1 cellular context compared by ENCODE assay signal in the genomic region with DNA sequence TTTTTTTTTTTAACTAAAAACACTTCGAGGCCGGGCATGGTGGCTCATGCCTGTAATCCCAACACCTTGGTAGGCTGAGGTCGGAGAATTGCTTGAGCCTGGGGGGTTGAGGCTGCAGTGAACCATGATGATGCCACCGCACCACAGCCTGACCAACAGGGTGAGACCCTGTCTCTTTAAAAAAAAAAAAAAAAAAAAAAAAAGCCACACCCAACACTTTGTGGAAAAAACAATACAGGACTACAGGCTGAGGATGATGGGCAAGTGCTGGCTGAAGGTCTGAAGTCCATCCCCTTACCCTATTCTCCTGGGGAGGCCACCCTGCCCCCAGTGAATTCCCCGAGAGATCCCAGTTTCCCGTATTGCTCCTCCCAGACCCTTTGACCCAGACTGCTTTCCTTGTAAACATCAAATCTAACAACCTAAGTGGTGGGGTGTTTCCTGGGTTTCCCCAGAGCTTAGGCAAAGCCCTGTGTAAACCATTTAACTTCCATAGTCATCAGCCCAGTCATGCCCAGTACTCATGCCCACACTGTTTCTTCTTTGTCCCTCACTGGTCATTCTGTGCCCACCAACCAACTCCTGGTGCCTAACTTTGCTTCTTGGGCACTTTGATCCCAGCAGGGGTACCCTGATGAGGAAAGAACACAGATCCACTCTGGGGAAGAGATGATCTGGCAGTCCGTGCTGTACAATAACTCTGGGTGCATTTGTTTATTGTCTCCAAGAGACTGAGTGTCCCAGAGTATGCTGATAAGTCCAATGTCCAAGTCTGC.
TF ChIP-seq lines count a peak whose summit lies in the region.

No MANE protein-coding gene starts in this region.

TF ChIP-seq in HepG2, 621 proteins besides CTCF, POLR2A, EP300 and RAD21 (continued from another document):
- TF ChIP-seq ZNF407 (CRISPR knock-in tag; IDR thresholded peaks at IDR 0.05; ENCODE audit: not compliant biosample characterization), result no peak
- TF ChIP-seq KDM5A (IDR thresholded peaks at IDR 0.05; ENCODE audit: borderline replicate concordance, low read length), result peak; percentile 60; the same call in 1 of the 2 replicates
- peak; percentile 99 for TF ChIP-seq PPARG (CRISPR knock-in tag; conservative IDR thresholded peaks at IDR 0.05)
- TF ChIP-seq, protein P1, sequence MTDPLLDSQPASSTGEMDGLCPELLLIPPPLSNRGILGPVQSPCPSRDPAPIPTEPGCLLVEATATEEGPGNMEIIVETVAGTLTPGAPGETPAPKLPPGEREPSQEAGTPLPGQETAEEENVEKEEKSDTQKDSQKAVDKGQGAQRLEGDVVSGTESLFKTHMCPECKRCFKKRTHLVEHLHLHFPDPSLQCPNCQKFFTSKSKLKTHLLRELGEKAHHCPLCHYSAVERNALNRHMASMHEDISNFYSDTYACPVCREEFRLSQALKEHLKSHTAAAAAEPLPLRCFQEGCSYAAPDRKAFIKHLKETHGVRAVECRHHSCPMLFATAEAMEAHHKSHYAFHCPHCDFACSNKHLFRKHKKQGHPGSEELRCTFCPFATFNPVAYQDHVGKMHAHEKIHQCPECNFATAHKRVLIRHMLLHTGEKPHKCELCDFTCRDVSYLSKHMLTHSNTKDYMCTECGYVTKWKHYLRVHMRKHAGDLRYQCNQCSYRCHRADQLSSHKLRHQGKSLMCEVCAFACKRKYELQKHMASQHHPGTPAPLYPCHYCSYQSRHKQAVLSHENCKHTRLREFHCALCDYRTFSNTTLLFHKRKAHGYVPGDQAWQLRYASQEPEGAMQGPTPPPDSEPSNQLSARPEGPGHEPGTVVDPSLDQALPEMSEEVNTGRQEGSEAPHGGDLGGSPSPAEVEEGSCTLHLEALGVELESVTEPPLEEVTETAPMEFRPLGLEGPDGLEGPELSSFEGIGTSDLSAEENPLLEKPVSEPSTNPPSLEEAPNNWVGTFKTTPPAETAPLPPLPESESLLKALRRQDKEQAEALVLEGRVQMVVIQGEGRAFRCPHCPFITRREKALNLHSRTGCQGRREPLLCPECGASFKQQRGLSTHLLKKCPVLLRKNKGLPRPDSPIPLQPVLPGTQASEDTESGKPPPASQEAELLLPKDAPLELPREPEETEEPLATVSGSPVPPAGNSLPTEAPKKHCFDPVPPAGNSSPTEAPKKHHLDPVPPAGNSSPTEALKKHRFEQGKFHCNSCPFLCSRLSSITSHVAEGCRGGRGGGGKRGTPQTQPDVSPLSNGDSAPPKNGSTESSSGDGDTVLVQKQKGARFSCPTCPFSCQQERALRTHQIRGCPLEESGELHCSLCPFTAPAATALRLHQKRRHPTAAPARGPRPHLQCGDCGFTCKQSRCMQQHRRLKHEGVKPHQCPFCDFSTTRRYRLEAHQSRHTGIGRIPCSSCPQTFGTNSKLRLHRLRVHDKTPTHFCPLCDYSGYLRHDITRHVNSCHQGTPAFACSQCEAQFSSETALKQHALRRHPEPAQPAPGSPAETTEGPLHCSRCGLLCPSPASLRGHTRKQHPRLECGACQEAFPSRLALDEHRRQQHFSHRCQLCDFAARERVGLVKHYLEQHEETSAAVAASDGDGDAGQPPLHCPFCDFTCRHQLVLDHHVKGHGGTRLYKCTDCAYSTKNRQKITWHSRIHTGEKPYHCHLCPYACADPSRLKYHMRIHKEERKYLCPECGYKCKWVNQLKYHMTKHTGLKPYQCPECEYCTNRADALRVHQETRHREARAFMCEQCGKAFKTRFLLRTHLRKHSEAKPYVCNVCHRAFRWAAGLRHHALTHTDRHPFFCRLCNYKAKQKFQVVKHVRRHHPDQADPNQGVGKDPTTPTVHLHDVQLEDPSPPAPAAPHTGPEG (CRISPR knock-in tag; IDR thresholded peaks at IDR 0.05), result 0 out of 2 replicates have a peak, but pooled peaks have one; percentile 46
- 0 out of 2 replicates have a peak, but pooled peaks have one; percentile 31 for TF ChIP-seq ZNF274 (CRISPR knock-in tag; IDR thresholded peaks at IDR 0.05)
- TF ChIP-seq ZNF788 (CRISPR knock-in tag; IDR thresholded peaks at IDR 0.05; ENCODE audit: borderline replicate concordance), result no peak
- TF ChIP-seq ZNF205 (CRISPR knock-in tag; IDR thresholded peaks at IDR 0.05), result 0 out of 2 replicates have a peak, but pooled peaks have one; percentile 36
